Comparison of ENCODE assay signal across 1 cellular context in genomic region chr6:11066505-11067347, GRCh38.
TF ChIP-seq lines count a peak whose summit lies in the region.

No MANE protein-coding gene starts in this region.

TF ChIP-seq in HepG2, 621 proteins besides CTCF, POLR2A, EP300 and RAD21 (continued from another document and continues in another):
- TF ChIP-seq, protein P1, sequence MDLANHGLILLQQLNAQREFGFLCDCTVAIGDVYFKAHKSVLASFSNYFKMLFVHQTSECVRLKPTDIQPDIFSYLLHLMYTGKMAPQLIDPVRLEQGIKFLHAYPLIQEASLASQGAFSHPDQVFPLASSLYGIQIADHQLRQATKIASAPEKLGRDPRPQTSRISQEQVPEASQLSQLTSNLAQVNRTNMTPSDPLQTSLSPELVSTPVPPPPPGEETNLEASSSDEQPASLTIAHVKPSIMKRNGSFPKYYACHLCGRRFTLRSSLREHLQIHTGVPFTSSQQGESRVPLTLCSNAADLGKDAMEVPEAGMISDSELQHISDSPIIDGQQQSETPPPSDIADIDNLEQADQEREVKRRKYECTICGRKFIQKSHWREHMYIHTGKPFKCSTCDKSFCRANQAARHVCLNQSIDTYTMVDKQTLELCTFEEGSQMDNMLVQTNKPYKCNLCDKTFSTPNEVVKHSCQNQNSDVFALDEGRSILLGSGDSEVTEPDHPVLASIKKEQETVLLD (CRISPR knock-in tag; IDR thresholded peaks at IDR 0.05; ENCODE audit: low read depth) = no peak
- TF ChIP-seq IKZF5 (CRISPR knock-in tag; IDR thresholded peaks at IDR 0.05) (peak; percentile 41; the same call in 1 of the 2 replicates), RELA (CRISPR knock-in tag; IDR thresholded peaks at IDR 0.05) (no peak), TBX3 (IDR thresholded peaks at IDR 0.05; ENCODE audit: borderline replicate concordance) (peak; percentile 66; the same call in 1 of the 2 replicates), SALL2 (CRISPR knock-in tag; IDR thresholded peaks at IDR 0.05) (0 out of 2 replicates have a peak, but pooled peaks have one; percentile 26), GFI1 (CRISPR knock-in tag; IDR thresholded peaks at IDR 0.05; ENCODE audit: borderline replicate concordance) (peak; percentile 61; the same call in 1 of the 2 replicates), ZSCAN30 (CRISPR knock-in tag; IDR thresholded peaks at IDR 0.05) (no peak), FLYWCH1 (CRISPR knock-in tag; IDR thresholded peaks at IDR 0.05) (no peak), MIER2 (CRISPR knock-in tag; IDR thresholded peaks at IDR 0.05) (0 out of 2 replicates have a peak, but pooled peaks have one; percentile 19), SMAD9 (CRISPR knock-in tag; IDR thresholded peaks at IDR 0.05) (no peak), KDM5A (IDR thresholded peaks at IDR 0.05; ENCODE audit: borderline replicate concordance, low read length) (no peak), SKI (IDR thresholded peaks at IDR 0.05; ENCODE audit: partially characterized antibody) (peak; percentile 76), PHF20 (CRISPR knock-in tag; IDR thresholded peaks at IDR 0.05) (no peak), HBP1 (CRISPR knock-in tag; IDR thresholded peaks at IDR 0.05; ENCODE audit: low read depth) (no peak), ZNF629 (CRISPR knock-in tag; conservative IDR thresholded peaks at IDR 0.05) (peak; percentile 24; the same call in 1 of the 2 replicates), ZMAT5 (CRISPR knock-in tag; IDR thresholded peaks at IDR 0.05; ENCODE audit: borderline replicate concordance, low read depth) (no peak), BORCS8-MEF2B (CRISPR knock-in tag; IDR thresholded peaks at IDR 0.05) (no peak), GTF3A (CRISPR knock-in tag; conservative IDR thresholded peaks at IDR 0.05) (no peak), ZNF382 (CRISPR knock-in tag; IDR thresholded peaks at IDR 0.05; ENCODE audit: borderline replicate concordance) (no peak), NAIF1 (CRISPR knock-in tag; IDR thresholded peaks at IDR 0.05; ENCODE audit: borderline replicate concordance) (no peak), ZNF878 (CRISPR knock-in tag; IDR thresholded peaks at IDR 0.05) (no peak), HNF4A (CRISPR knock-in tag; IDR thresholded peaks at IDR 0.05) (peak; percentile 92), CEBPG (CRISPR knock-in tag; IDR thresholded peaks at IDR 0.05) (peak; percentile 17; the same call in 1 of the 2 replicates), SNAPC4 (CRISPR knock-in tag; IDR thresholded peaks at IDR 0.05) (no peak), ZNF207 (IDR thresholded peaks at IDR 0.05; ENCODE audit: borderline replicate concordance) (no peak), PHB2 (IDR thresholded peaks at IDR 0.05; ENCODE audit: partially characterized antibody) (no peak), U2AF1 (optimal IDR thresholded peaks at IDR 0.05; ENCODE audit: low read depth, low read length) (no peak), KDM5B (CRISPR knock-in tag; IDR thresholded peaks at IDR 0.05; ENCODE audit: borderline replicate concordance) (no peak), IRF9 (CRISPR knock-in tag; IDR thresholded peaks at IDR 0.05; ENCODE audit: borderline replicate concordance) (no peak)
- TF ChIP-seq, protein P2, sequence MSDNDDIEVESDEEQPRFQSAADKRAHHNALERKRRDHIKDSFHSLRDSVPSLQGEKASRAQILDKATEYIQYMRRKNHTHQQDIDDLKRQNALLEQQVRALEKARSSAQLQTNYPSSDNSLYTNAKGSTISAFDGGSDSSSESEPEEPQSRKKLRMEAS (IDR thresholded peaks at IDR 0.05) = peak; percentile 80
- TF ChIP-seq, protein P3, sequence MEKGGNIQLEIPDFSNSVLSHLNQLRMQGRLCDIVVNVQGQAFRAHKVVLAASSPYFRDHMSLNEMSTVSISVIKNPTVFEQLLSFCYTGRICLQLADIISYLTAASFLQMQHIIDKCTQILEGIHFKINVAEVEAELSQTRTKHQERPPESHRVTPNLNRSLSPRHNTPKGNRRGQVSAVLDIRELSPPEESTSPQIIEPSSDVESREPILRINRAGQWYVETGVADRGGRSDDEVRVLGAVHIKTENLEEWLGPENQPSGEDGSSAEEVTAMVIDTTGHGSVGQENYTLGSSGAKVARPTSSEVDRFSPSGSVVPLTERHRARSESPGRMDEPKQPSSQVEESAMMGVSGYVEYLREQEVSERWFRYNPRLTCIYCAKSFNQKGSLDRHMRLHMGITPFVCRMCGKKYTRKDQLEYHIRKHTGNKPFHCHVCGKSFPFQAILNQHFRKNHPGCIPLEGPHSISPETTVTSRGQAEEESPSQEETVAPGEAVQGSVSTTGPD (CRISPR knock-in tag; IDR thresholded peaks at IDR 0.05) = no peak
- TF ChIP-seq, protein P4, sequence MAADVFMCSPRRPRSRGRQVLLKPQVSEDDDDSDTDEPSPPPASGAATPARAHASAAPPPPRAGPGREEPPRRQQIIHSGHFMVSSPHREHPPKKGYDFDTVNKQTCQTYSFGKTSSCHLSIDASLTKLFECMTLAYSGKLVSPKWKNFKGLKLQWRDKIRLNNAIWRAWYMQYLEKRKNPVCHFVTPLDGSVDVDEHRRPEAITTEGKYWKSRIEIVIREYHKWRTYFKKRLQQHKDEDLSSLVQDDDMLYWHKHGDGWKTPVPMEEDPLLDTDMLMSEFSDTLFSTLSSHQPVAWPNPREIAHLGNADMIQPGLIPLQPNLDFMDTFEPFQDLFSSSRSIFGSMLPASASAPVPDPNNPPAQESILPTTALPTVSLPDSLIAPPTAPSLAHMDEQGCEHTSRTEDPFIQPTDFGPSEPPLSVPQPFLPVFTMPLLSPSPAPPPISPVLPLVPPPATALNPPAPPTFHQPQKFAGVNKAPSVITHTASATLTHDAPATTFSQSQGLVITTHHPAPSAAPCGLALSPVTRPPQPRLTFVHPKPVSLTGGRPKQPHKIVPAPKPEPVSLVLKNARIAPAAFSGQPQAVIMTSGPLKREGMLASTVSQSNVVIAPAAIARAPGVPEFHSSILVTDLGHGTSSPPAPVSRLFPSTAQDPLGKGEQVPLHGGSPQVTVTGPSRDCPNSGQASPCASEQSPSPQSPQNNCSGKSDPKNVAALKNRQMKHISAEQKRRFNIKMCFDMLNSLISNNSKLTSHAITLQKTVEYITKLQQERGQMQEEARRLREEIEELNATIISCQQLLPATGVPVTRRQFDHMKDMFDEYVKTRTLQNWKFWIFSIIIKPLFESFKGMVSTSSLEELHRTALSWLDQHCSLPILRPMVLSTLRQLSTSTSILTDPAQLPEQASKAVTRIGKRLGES (CRISPR knock-in tag; IDR thresholded peaks at IDR 0.05; ENCODE audit: borderline replicate concordance) = no peak
- TF ChIP-seq, protein P5, sequence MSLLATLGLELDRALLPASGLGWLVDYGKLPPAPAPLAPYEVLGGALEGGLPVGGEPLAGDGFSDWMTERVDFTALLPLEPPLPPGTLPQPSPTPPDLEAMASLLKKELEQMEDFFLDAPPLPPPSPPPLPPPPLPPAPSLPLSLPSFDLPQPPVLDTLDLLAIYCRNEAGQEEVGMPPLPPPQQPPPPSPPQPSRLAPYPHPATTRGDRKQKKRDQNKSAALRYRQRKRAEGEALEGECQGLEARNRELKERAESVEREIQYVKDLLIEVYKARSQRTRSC (CRISPR knock-in tag; IDR thresholded peaks at IDR 0.05; ENCODE audit: low read depth) = no peak
- TF ChIP-seq, protein P6, sequence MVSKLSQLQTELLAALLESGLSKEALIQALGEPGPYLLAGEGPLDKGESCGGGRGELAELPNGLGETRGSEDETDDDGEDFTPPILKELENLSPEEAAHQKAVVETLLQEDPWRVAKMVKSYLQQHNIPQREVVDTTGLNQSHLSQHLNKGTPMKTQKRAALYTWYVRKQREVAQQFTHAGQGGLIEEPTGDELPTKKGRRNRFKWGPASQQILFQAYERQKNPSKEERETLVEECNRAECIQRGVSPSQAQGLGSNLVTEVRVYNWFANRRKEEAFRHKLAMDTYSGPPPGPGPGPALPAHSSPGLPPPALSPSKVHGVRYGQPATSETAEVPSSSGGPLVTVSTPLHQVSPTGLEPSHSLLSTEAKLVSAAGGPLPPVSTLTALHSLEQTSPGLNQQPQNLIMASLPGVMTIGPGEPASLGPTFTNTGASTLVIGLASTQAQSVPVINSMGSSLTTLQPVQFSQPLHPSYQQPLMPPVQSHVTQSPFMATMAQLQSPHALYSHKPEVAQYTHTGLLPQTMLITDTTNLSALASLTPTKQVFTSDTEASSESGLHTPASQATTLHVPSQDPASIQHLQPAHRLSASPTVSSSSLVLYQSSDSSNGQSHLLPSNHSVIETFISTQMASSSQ (IDR thresholded peaks at IDR 0.05; ENCODE audit: low read depth) = peak; percentile 54
- TF ChIP-seq, protein P6 (CRISPR knock-in tag; IDR thresholded peaks at IDR 0.05; ENCODE audit: borderline replicate concordance) = peak; percentile 61; the same call in 1 of the 2 replicates
- TF ChIP-seq, protein P7, sequence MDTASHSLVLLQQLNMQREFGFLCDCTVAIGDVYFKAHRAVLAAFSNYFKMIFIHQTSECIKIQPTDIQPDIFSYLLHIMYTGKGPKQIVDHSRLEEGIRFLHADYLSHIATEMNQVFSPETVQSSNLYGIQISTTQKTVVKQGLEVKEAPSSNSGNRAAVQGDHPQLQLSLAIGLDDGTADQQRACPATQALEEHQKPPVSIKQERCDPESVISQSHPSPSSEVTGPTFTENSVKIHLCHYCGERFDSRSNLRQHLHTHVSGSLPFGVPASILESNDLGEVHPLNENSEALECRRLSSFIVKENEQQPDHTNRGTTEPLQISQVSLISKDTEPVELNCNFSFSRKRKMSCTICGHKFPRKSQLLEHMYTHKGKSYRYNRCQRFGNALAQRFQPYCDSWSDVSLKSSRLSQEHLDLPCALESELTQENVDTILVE (CRISPR knock-in tag; IDR thresholded peaks at IDR 0.05) = 0 out of 2 replicates have a peak, but pooled peaks have one; percentile 6
